Comparison of ENCODE assay signal across 17 cellular contexts in genomic region chr5:161007879-161008278, GRCh38.
DNase-seq lines count a peak whose midpoint lies in the region; ATAC-seq and TF ChIP-seq lines count a peak whose summit lies in the region.
"Had no signal": no experiment of that assay in that cellular context is flagged by ENCODE, and none has a peak within 500 bp of the region (broad histone marks: within the 10 kb centered on the region; RNA-seq: fewer than 3 reads in every experiment).

No MANE protein-coding gene starts in this region.

- no peaks in the 10 kb centered on the region for H3K27me3 ChIP-seq in breast epithelium
- H3K27me3 ChIP-seq: BLaER1 treated with 17β-estradiol and CSF1 and Interleukin-3, amounts not matched to agents 10 nM and 100 nM had no signal

- no peaks in the 10 kb centered on the region for H3K4me1 Mint-ChIP-seq in MCF 10A (ENCODE audit: insufficient read depth, unreplicated experiment)
- no peaks in the 10 kb centered on the region for H3K4me1 Mint-ChIP-seq in activated CD4-positive, alpha-beta memory T cell treated with anti-CD3 and anti-CD28 coated beads for 36 hours (ENCODE audit: low read depth)
- H3K4me1 Mint-ChIP-seq: B cell had no signal

- ATAC-seq in HG03432 (IDR thresholded peaks at IDR 0.05; ENCODE audit: unreplicated experiment) = no peak
- ATAC-seq: CD8-positive, alpha-beta T cell had no signal

- no peak overlapping the region for H3K27ac Mint-ChIP-seq in MCF 10A (ENCODE audit: low read depth, unreplicated experiment)
- no peak overlapping the region for H3K27ac Mint-ChIP-seq in activated CD4-positive, alpha-beta memory T cell treated with anti-CD3 and anti-CD28 coated beads for 36 hours
- H3K27ac Mint-ChIP-seq: B cell; CD8-positive, alpha-beta T cell had no signal

- no peaks in the 10 kb centered on the region for H3K4me1 ChIP-seq in breast epithelium
- H3K4me1 ChIP-seq: HAP-1 had no signal

- H3K9me3 Mint-ChIP-seq in MCF 10A (ENCODE audit: unreplicated experiment) = peaks cover 14% of the 10 kb centered on the region
- H3K9me3 Mint-ChIP-seq in activated CD4-positive, alpha-beta memory T cell treated with anti-CD3 and anti-CD28 coated beads for 36 hours = peaks cover 15% of the 10 kb centered on the region

- no peak overlapping the region for H3K27ac ChIP-seq in breast epithelium
- H3K27ac ChIP-seq: BLaER1 treated with 17β-estradiol and CSF1 and Interleukin-3, amounts not matched to agents 10 nM and 100 nM; HL-60 had no signal

- TF ChIP-seq CTCF in MCF 10A (IDR thresholded peaks at IDR 0.05; ENCODE audit: unreplicated experiment) = no peak
- no peak for TF ChIP-seq CTCF in breast epithelium (IDR thresholded peaks at IDR 0.05)

- POLR2A ChIA-PET in MCF 10A (lab: Yijun Ruan, JAX) = interaction anchor here (0.6 to 1.3 kb wide), 4 partner anchors 17 to 164 kb away, joined by 3 read pairs; no protein-coding TSS in a partner anchor
- POLR2A ChIA-PET in activated CD4-positive, alpha-beta memory T cell treated with anti-CD3 and anti-CD28 coated beads for 36 hours (lab: Charles Lee) = no interaction called here

- H3K9me3 ChIP-seq in breast epithelium = peaks cover 0 to 11% of the 10 kb centered on the region in 2 donors
- H3K9me3 ChIP-seq: HAP-1 had no signal

- H3K36me3 ChIP-seq in breast epithelium = no peaks in the 10 kb centered on the region
- H3K36me3 ChIP-seq: BLaER1 treated with 17β-estradiol and CSF1 and Interleukin-3, amounts not matched to agents 10 nM and 100 nM; HAP-1 had no signal

- no peaks in the 10 kb centered on the region for H3K36me3 Mint-ChIP-seq in MCF 10A (ENCODE audit: insufficient read depth, unreplicated experiment)
- H3K36me3 Mint-ChIP-seq in activated CD4-positive, alpha-beta memory T cell treated with anti-CD3 and anti-CD28 coated beads for 36 hours = no peaks in the 10 kb centered on the region
- H3K36me3 Mint-ChIP-seq: CD8-positive, alpha-beta T cell had no signal

- no TSS peak for BruUV-seq in MCF 10A (replicated peaks; lab: Mats Ljungman, UMichigan)

- H3K4me3 Mint-ChIP-seq in MCF 10A (ENCODE audit: unreplicated experiment) = no peak overlapping the region
- no peak overlapping the region for H3K4me3 Mint-ChIP-seq in activated CD4-positive, alpha-beta memory T cell treated with anti-CD3 and anti-CD28 coated beads for 36 hours
- H3K4me3 Mint-ChIP-seq: B cell; CD8-positive, alpha-beta T cell had no signal

- intact Hi-C loops in MCF 10A (cut with micrococcal nuclease) (no loop called here), breast epithelium (cut with DNase I; ENCODE audit: low total_unique reads) (no loop called here)
- intact Hi-C loops in activated CD4-positive, alpha-beta memory T cell treated with anti-CD3 and anti-CD28 coated beads for 36 hours (cut with micrococcal nuclease) = no loop called here

- no peak overlapping the region for H3K4me3 ChIP-seq in breast epithelium
- H3K4me3 ChIP-seq: BLaER1 treated with 17β-estradiol and CSF1 and Interleukin-3, amounts not matched to agents 10 nM and 100 nM; HAP-1 had no signal

- no peak for TF ChIP-seq POLR2A in breast epithelium (IDR thresholded peaks at IDR 0.05)

- H3K27me3 Mint-ChIP-seq in MCF 10A (ENCODE audit: insufficient read depth, unreplicated experiment) = no peaks in the 10 kb centered on the region
- no peaks in the 10 kb centered on the region for H3K27me3 Mint-ChIP-seq in activated CD4-positive, alpha-beta memory T cell treated with anti-CD3 and anti-CD28 coated beads for 36 hours
- H3K27me3 Mint-ChIP-seq: B cell had no signal

- DNase-seq in MCF 10A (ENCODE audit: unreplicated experiment) = peak; percentile 9
- no peak for DNase-seq in breast epithelium (ENCODE audit: low spot score in 2 of 2)
- peak; percentile 93 for DNase-seq in cerebellar cortex (ENCODE audit: low spot score)
- DNase-seq in mucosa of gallbladder (ENCODE audit: low spot score) = peak; percentile 13
- DNase-seq in NK-92 (lab: John Stamatoyannopoulos, UW; ENCODE audit: unreplicated experiment) = no peak
- no peak for DNase-seq in SKM-1 (lab: John Stamatoyannopoulos, UW; ENCODE audit: unreplicated experiment)
- DNase-seq in activated CD4-positive, alpha-beta memory T cell treated with anti-CD3 and anti-CD28 coated beads for 36 hours = no peak
- DNase-seq: 8988T; CD8-positive, alpha-beta T cell; DMS 273 treated with DMSO at 0.1 percent for 48 hours; DND-41; EL had no signal

- CTCF ChIA-PET in MCF 10A (lab: Yijun Ruan, JAX) = interaction anchor here (0.6 to 1.3 kb wide), 2 partner anchors 79 to 131 kb away, joined by 3 read pairs; no protein-coding TSS in a partner anchor
- CTCF ChIA-PET in activated CD4-positive, alpha-beta memory T cell treated with anti-CD3 and anti-CD28 coated beads for 36 hours (lab: Charles Lee) = no interaction called here

Comparison
In these comparisons a context has a peak if more than half of its experiments do, and no peak if none do; other contexts are left out.
1. DNase-seq: peak in MCF 10A (single experiment), cerebellar cortex (single experiment) and mucosa of gallbladder (single experiment); none in breast epithelium (0 of 2), NK-92 (single experiment), SKM-1 (single experiment) and activated CD4-positive, alpha-beta memory T cell treated with anti-CD3 and anti-CD28 coated beads for 36 hours (single experiment).